ENCODE assay signal across 8 cellular contexts in genomic region chr16:19555938-19556778, GRCh38. TPM values are rescaled to one million over a fixed set of nuclear protein-coding genes. Genes with fewer than 3 reads are reported as not detected.
DNase-seq lines count a peak whose midpoint lies in the region; ATAC-seq and TF ChIP-seq lines count a peak whose summit lies in the region.

No MANE protein-coding gene starts in this region.

- H3K27ac Mint-ChIP-seq in T-cell: peak overlapping the region; percentile 84 to 96

- peak overlapping the region; percentile 96 for H2AFZ ChIP-seq in GM23248

- peak overlapping the region; percentile 86 for H3K4me3 ChIP-seq in BE2C (ENCODE audit: low read depth, low read length)
- peak overlapping the region; percentile 93 for H3K4me3 ChIP-seq in GM23248
- H3K4me3 ChIP-seq in mucosa of stomach (ENCODE audit: low read length): peak overlapping the region; percentile 56
- peak overlapping the region; percentile 84 for H3K4me3 ChIP-seq in upper lobe of right lung

- intact Hi-C loops in upper lobe of right lung (cut with DNase I): no loop called here

- ATAC-seq in T-cell (replicated peaks in 1 of 4): no peak
- no peak for ATAC-seq in upper lobe of right lung
- no peak for ATAC-seq in GM18498 (IDR thresholded peaks at IDR 0.05; ENCODE audit: unreplicated experiment)

- H3K4me3 Mint-ChIP-seq in T-cell: peak overlapping the region; percentile 94 to 95 (median 95)

- H3K9me3 ChIP-seq in BE2C (no peaks in the 10 kb centered on the region), GM23248 (ENCODE audit: low read depth) (no peaks in the 10 kb centered on the region), mucosa of stomach (ENCODE audit: control insufficient read depth, low read length) (no peaks in the 10 kb centered on the region), upper lobe of right lung (no peaks in the 10 kb centered on the region)

- H3K79me2 ChIP-seq in GM23248 (ENCODE audit: insufficient read depth): peaks cover 39% of the 10 kb centered on the region

- no peaks in the 10 kb centered on the region for H4K20me1 ChIP-seq in GM23248 (ENCODE audit: insufficient read depth)

- H3K9ac ChIP-seq in GM23248: peak overlapping the region; percentile 97
- H3K9ac ChIP-seq in mucosa of stomach (ENCODE audit: low read length): peak overlapping the region; percentile 91

- H3K27me3 Mint-ChIP-seq in T-cell: no peaks in the 10 kb centered on the region

- POLR2A ChIA-PET in T-cell (lab: Charles Lee): interaction anchor here in 1 of 2 donors (0.6 to 2.1 kb wide), 5 partner anchors 24 to 766 kb away, joined by 3 to 7 read pairs (median 3); partner anchors contain the start of genes ARL6IP1, CCP110, IQCK and KNOP1

- peaks cover 21 to 29% (median 27%) of the 10 kb centered on the region in 3 donors for H3K4me1 Mint-ChIP-seq in T-cell

- H3K9me3 Mint-ChIP-seq in T-cell: no peaks in the 10 kb centered on the region

- TF ChIP-seq CTCF in BE2C (IDR thresholded peaks at IDR 0.05; ENCODE audit: low read depth, low read length): peak; percentile 33
- TF ChIP-seq CTCF in upper lobe of right lung (IDR thresholded peaks at IDR 0.05): peak; percentile 5

- peaks cover 8% of the 10 kb centered on the region for H3F3A ChIP-seq in GM23248 (ENCODE audit: insufficient read depth)

- H3K4me1 ChIP-seq in BE2C (no peaks in the 10 kb centered on the region), GM23248 (ENCODE audit: insufficient read depth) (peaks cover 4% of the 10 kb centered on the region; the same call in 1 of the 2 replicates), mucosa of stomach (ENCODE audit: control insufficient read depth, insufficient read depth, low read length) (peaks cover 5% of the 10 kb centered on the region), upper lobe of right lung (peaks cover 16% of the 10 kb centered on the region)

- no peaks in the 10 kb centered on the region for H3K27me3 ChIP-seq in BE2C
- H3K27me3 ChIP-seq in GM23248 (replicated peaks; ENCODE audit: insufficient read depth): no peaks in the 10 kb centered on the region
- no peaks in the 10 kb centered on the region for H3K27me3 ChIP-seq in mucosa of stomach (ENCODE audit: control insufficient read depth, insufficient read depth, low read length)
- H3K27me3 ChIP-seq in upper lobe of right lung: no peaks in the 10 kb centered on the region

- peaks cover 1% of the 10 kb centered on the region for H3K36me3 Mint-ChIP-seq in T-cell

- CTCF ChIA-PET in T-cell (lab: Charles Lee): interaction anchor here (0.6 to 3.3 kb wide), 26 partner anchors 8 to 829 kb away, joined by 3 to 47 read pairs (median 5); partner anchors contain the start of genes CCP110 (in 2 of the 2), ARL6IP1 (in 1 of the 2), COQ7 (in 1 of the 2) and GPRC5B (in 1 of the 2)

- H3K9me2 ChIP-seq in GM23248 (ENCODE audit: insufficient read depth): no peaks in the 10 kb centered on the region

- WGBS in GM23248 (ENCODE audit: low coverage in 1 of 2, low lambda C conversion rate in 2 of 2, missing lambda C conversion rate in 2 of 2), 2 experiments: 36 to 43% methylated on average over 19 of the region's 19 CpGs

- H3K4me2 ChIP-seq in GM23248 (ENCODE audit: unreplicated experiment): peak overlapping the region; percentile 85

- in situ Hi-C loops in GM23248 (cut with MboI): no loop called here

- DNase-seq in BE2C (peak; percentile 14), GM23248 (peak; percentile 49), T-cell (peak in 7 of 34 experiments; percentile 0 to 18 (median 4)), ecto neural progenitor cell (ENCODE audit: low spot score) (peak; percentile 75), upper lobe of right lung (no peak), Kasumi-1 (lab: John Stamatoyannopoulos, UW) (no peak)

- H3K27ac ChIP-seq in GM23248 (peak overlapping the region; percentile 81), upper lobe of right lung (peak overlapping the region; percentile 89)

- peaks cover 5% of the 10 kb centered on the region; the same call in 1 of the 2 replicates for H3K36me3 ChIP-seq in BE2C
- peaks cover 8% of the 10 kb centered on the region; the same call in 1 of the 2 replicates for H3K36me3 ChIP-seq in GM23248 (ENCODE audit: low read depth)
- H3K36me3 ChIP-seq in mucosa of stomach (ENCODE audit: control insufficient read depth, insufficient read depth, low read length): no peaks in the 10 kb centered on the region
- H3K36me3 ChIP-seq in upper lobe of right lung: peaks cover 8% of the 10 kb centered on the region

RNA-seq across cellular contexts. Expression of gene VPS35L, which starts 0.7 kb away (rescaled TPM):
- polyA plus RNA-seq in BE2C (2012; ENCODE audit: insufficient read depth, insufficient read length, low read depth): 29.8 TPM
- 19.9 and 28.6 TPM in 2 replicates for total RNA-seq in GM23248 (2014; rRNA removed; shearing (Covaris generic))
- 58.2 and 58.8 TPM in 2 replicates for polyA plus RNA-seq in GM23248 (2016; fragmentation: Nextera tagmentation; extraction: Ambion mirVana)
- total RNA-seq in T-cell (10 to 100 TPM; 40.2 to 46.9 (median 42.9) TPM), upper lobe of right lung (51.9 TPM)

RNA-seq across cellular contexts. Expression of gene CCP110, which starts 32.4 kb away (rescaled TPM):
- polyA plus RNA-seq in BE2C (2012; ENCODE audit: insufficient read depth, insufficient read length, low read depth): 47.2 TPM
- total RNA-seq in GM23248 (2014; rRNA removed; shearing (Covaris generic)): 6.8 and 8.5 TPM in 2 replicates
- 7.4 and 9.0 TPM in 2 replicates for polyA plus RNA-seq in GM23248 (2016; fragmentation: Nextera tagmentation; extraction: Ambion mirVana)
- total RNA-seq in T-cell: 10 to 100 TPM; 12.3 to 18.8 (median 17.1) TPM
- total RNA-seq in upper lobe of right lung: 16.6 TPM

RNA-seq across cellular contexts. Expression of gene GDE1, which starts 34.3 kb away (rescaled TPM):
- polyA plus RNA-seq in BE2C (2012; ENCODE audit: insufficient read depth, insufficient read length, low read depth): 89.5 TPM
- total RNA-seq in GM23248 (2014; rRNA removed; shearing (Covaris generic)): 77.1 and 85.0 TPM in 2 replicates
- 55.1 and 58.2 TPM in 2 replicates for polyA plus RNA-seq in GM23248 (2016; fragmentation: Nextera tagmentation; extraction: Ambion mirVana)
- total RNA-seq in T-cell (10 to 100 TPM; 19.8 to 24.8 (median 23.1) TPM), upper lobe of right lung (75.3 TPM)

Comparison
In these comparisons a context has a peak if more than half of its experiments do, and no peak if none do; other contexts are left out.
1. DNase-seq: peak in BE2C (single experiment), GM23248 (single experiment) and ecto neural progenitor cell (single experiment); none in upper lobe of right lung (single experiment) and Kasumi-1 (0 of 2).
2. Peak in every context shown above with its lines, with median percentiles within 50 percentile points of each other: H3K4me3 ChIP-seq.